Comparison of ENCODE assay signal across 32 cellular contexts in genomic region chr7:150390206-150390605, GRCh38. TPM values are rescaled to one million over a fixed set of nuclear protein-coding genes. Genes with fewer than 3 reads are reported as not detected.
A peak's percentile ranks its signal among the peaks of the same experiment; 100 is the strongest.
DNase-seq lines count a peak whose midpoint lies in the region; ATAC-seq, FAIRE-seq and TF ChIP-seq lines count a peak whose summit lies in the region.
"Had no signal": no experiment of that assay in that cellular context is flagged by ENCODE, and none has a peak within 500 bp of the region (broad histone marks: within the 10 kb centered on the region; RNA-seq: fewer than 3 reads in every experiment).

No MANE protein-coding gene starts in this region.

- H3K9me3 ChIP-seq in HepG2 (ENCODE audit: low read length) (no peaks in the 10 kb centered on the region), right lobe of liver (no peaks in the 10 kb centered on the region), RWPE2 (ENCODE audit: severe bottlenecking) (no peaks in the 10 kb centered on the region)
- H3K9me3 ChIP-seq: esophagus muscularis mucosa, lower lobe of right lung, SJSA1, upper lobe of right lung had no signal

- no peak for TF ChIP-seq RAD21 in HepG2 (CRISPR knock-in tag; IDR thresholded peaks at IDR 0.05)

- ATAC-seq in HepG2 (no peak), right lobe of liver (no peak), RWPE2 (ENCODE audit: low read depth) (peak; percentile 84), HG03139 (IDR thresholded peaks at IDR 0.05; ENCODE audit: unreplicated experiment) (no peak), left cardiac atrium (no peak), GM18873 (IDR thresholded peaks at IDR 0.05; ENCODE audit: low FRiP score, unreplicated experiment) (no peak)
- ATAC-seq: GM12878; lower lobe of right lung; naive thymus-derived CD8-positive, alpha-beta T cell; T-cell had no signal

- no peaks in the 10 kb centered on the region for H3K27me3 ChIP-seq in HepG2 (ENCODE audit: control insufficient read depth in 1 of 2, insufficient read depth in 2 of 2, low read length in 2 of 2)
- no peaks in the 10 kb centered on the region for H3K27me3 ChIP-seq in right lobe of liver
- H3K27me3 ChIP-seq in RWPE2 (ENCODE audit: insufficient read depth, poor library complexity, severe bottlenecking): no peaks in the 10 kb centered on the region
- H3K27me3 ChIP-seq: esophagus muscularis mucosa, SJSA1, upper lobe of right lung had no signal

- TF ChIP-seq POLR2A in HepG2 (IDR thresholded peaks at IDR 0.05; ENCODE audit: insufficient read depth in 1 of 2, low read depth in 2 of 2, low read length in 2 of 2) (no peak), right lobe of liver (IDR thresholded peaks at IDR 0.05) (no peak)

- H3K36me3 ChIP-seq in HepG2 (replicated peaks in 1 of 2; ENCODE audit: control insufficient read depth in 1 of 2, insufficient read depth in 2 of 2, low read length in 2 of 2) (peaks cover 0 to 3% of the 10 kb centered on the region in 2 experiments; a peak in 2 of 5 replicates), right lobe of liver (no peaks in the 10 kb centered on the region), RWPE2 (ENCODE audit: low read depth) (peaks cover 15% of the 10 kb centered on the region)
- H3K36me3 ChIP-seq: lower lobe of right lung, SJSA1 had no signal

- CTCF ChIA-PET in HepG2 (lab: Yijun Ruan, JAX; ENCODE audit: low intra/inter-chr PET ratio, low total read pairs): interaction anchor here (1.9 to 2.1 kb wide), 2 partner anchors 31 to 33 kb away, joined by 5 to 45 read pairs; no protein-coding TSS in a partner anchor

- in situ Hi-C loops in HepG2 (cut with HindIII; ENCODE audit: extremely low pct_ligation_motif_present, low pct_unique_long_range_greater_than_20kb): no loop called here

- BruUV-seq in HepG2 (replicated peaks; lab: Mats Ljungman, UMichigan): no TSS peak

- no peak for DNase-seq in HepG2 (ENCODE audit: low spot score)
- no peak for DNase-seq in right lobe of liver
- no peak for DNase-seq in RWPE2 (ENCODE audit: low spot score)
- peak; percentile 56 to 82 for DNase-seq in foreskin fibroblast
- DNase-seq in left cardiac atrium: no peak
- no peak for DNase-seq in NCI-H2171 (lab: John Stamatoyannopoulos, UW)
- DNase-seq: activated CD4-positive, CD25-positive, alpha-beta regulatory T cell; activated naive CD4-positive, alpha-beta T cell; activated naive CD8-positive, alpha-beta T cell treated with anti-CD3 and anti-CD28 coated beads, Interleukin-2, amount 50 U/mL, for 24 hours; CD4-positive, alpha-beta T cell; central memory CD4-positive, alpha-beta T cell; endodermal cell; H7; Karpas-422; lower lobe of right lung; NCI-H82; stimulated activated naive CD8-positive, alpha-beta T cell treated with anti-CD3 and anti-CD28 coated beads, Interleukin-15, Interleukin-2, amounts not matched to agents 100 U/mL and 50 U/mL, for 24 hours; T-cell had no signal

- no peak overlapping the region for H2AFZ ChIP-seq in HepG2 (ENCODE audit: low read length)

- H3K4me1 ChIP-seq in HepG2 (ENCODE audit: insufficient read depth, low read length) (peaks cover 42% of the 10 kb centered on the region), right lobe of liver (peaks cover 0 to 24% (median 9%) of the 10 kb centered on the region in 4 donors), RWPE2 (ENCODE audit: insufficient read depth, poor library complexity, severe bottlenecking) (no peaks in the 10 kb centered on the region)
- H3K4me1 ChIP-seq: SJSA1 had no signal

- no peak overlapping the region for H3K9ac ChIP-seq in HepG2 (ENCODE audit: insufficient read depth, low read depth, low read length)

- H3K79me2 ChIP-seq in HepG2 (ENCODE audit: insufficient read depth, low read length): peaks cover 2% of the 10 kb centered on the region

- no peak for TF ChIP-seq EP300 in HepG2 (IDR thresholded peaks at IDR 0.05; ENCODE audit: low read depth in 2 of 2, low read length in 2 of 2)
- no peak for TF ChIP-seq EP300 in HepG2 (CRISPR knock-in tag; IDR thresholded peaks at IDR 0.05; ENCODE audit: borderline replicate concordance)

- 91% methylated on average over 5 of the region's 7 CpGs for WGBS in HepG2 (ENCODE audit: low lambda C conversion rate)
- 100% methylated on average over 1 of the region's 7 CpGs for WGBS in right lobe of liver (ENCODE audit: insufficient coverage, low coverage, low lambda C conversion rate, missing lambda C conversion rate)

- no peak overlapping the region for H3K27ac ChIP-seq in HepG2 (ENCODE audit: extremely low read length, insufficient read depth, low read length)
- H3K27ac ChIP-seq in right lobe of liver: no peak overlapping the region
- no peak overlapping the region for H3K27ac ChIP-seq in RWPE2 (ENCODE audit: poor library complexity, severe bottlenecking)
- H3K27ac ChIP-seq: lower lobe of right lung, SJSA1, skin epidermis, upper lobe of right lung had no signal

- no peak overlapping the region for H3K4me2 ChIP-seq in HepG2 (ENCODE audit: low read depth, low read length)

- no peaks in the 10 kb centered on the region for H4K20me1 ChIP-seq in HepG2 (ENCODE audit: insufficient read depth, low read length)

- intact Hi-C loops in HepG2 (cut with micrococcal nuclease; ENCODE audit: unreplicated experiment): no loop called here
- intact Hi-C loops in right lobe of liver (cut with DNase I): no loop called here
- intact Hi-C loops in left cardiac atrium (cut with DNase I): no loop called here

- no peak overlapping the region for H3K4me3 ChIP-seq in HepG2 (replicated peaks in 1 of 3; ENCODE audit: insufficient read depth in 1 of 3, low read depth in 2 of 3, low read length in 3 of 3)
- no peak overlapping the region for H3K4me3 ChIP-seq in right lobe of liver
- no peak overlapping the region for H3K4me3 ChIP-seq in RWPE2 (ENCODE audit: severe bottlenecking)
- no peak overlapping the region for H3K4me3 ChIP-seq in foreskin fibroblast (ENCODE audit: low read depth in 1 of 2, low read length in 2 of 2)
- H3K4me3 ChIP-seq: esophagus muscularis mucosa, GM12878, lower lobe of right lung, SJSA1, skin epidermis, upper lobe of right lung had no signal

- TF ChIP-seq CTCF in HepG2 (CRISPR knock-in tag; IDR thresholded peaks at IDR 0.05): no peak
- no peak for TF ChIP-seq CTCF in right lobe of liver (IDR thresholded peaks at IDR 0.05)
- no peak for TF ChIP-seq CTCF in RWPE2 (IDR thresholded peaks at IDR 0.05; ENCODE audit: poor library complexity, severe bottlenecking)
- no peak for TF ChIP-seq CTCF in foreskin fibroblast (IDR thresholded peaks at IDR 0.05; ENCODE audit: low read depth, low read length)

- no peak for FAIRE-seq in HepG2 (lab: Jason Lieb, UNC)
- FAIRE-seq: A204.1, D721Med, frontal cortex, GM12878, TTC549 had no signal

- POLR2A ChIA-PET in HepG2 (lab: Yijun Ruan, JAX): interaction anchor here (1.9 to 8.7 kb wide), 3 partner anchors 12 to 50 kb away, joined by 9 to 181 read pairs (median 23); a partner anchor contains a TSS

RNA-seq across cellular contexts. Expression of gene ZNF775, which starts 11.1 kb away (rescaled TPM):
- total RNA-seq in HepG2 (2016; rRNA removed; fragmentation: Illumina TruSeq; extraction: Trizol): 3.1 and 4.5 TPM in 2 replicates
- total RNA-seq in HepG2 (2016; cell fraction: cytosol; rRNA removed; fragmentation: Illumina TruSeq; extraction: Trizol; ENCODE audit: low read depth): 0.71 TPM in 2 replicates
- total RNA-seq in HepG2 (2016; cell fraction: insoluble cytoplasmic fraction; rRNA removed; fragmentation: Illumina TruSeq; extraction: Trizol): 3.6 and 3.8 TPM in 2 replicates
- total RNA-seq in HepG2 (2016; cell fraction: membrane; rRNA removed; fragmentation: Illumina TruSeq; extraction: Trizol): 1.9 and 2.5 TPM in 2 replicates
- 1.8 and 3.2 TPM in 2 replicates for total RNA-seq in HepG2 (2016; cell fraction: nucleus; rRNA removed; fragmentation: Illumina TruSeq; extraction: Trizol)
- polyA plus RNA-seq in HepG2 (2011; rRNA removed): 3.2 and 3.8 TPM in 2 replicates
- polyA plus RNA-seq in HepG2 (2011; cell fraction: cytosol; rRNA removed): 2.6 and 4.5 TPM in 2 replicates
- polyA plus RNA-seq in HepG2 (2011; cell fraction: nucleus; rRNA removed): 5.8 and 5.9 TPM in 2 replicates
- polyA plus RNA-seq in HepG2 (2012): 2.1 and 3.1 TPM in 2 replicates
- 0.67 and 0.68 TPM in 2 replicates for polyA plus RNA-seq in HepG2 (2016; cell fraction: cytosol; fragmentation: Illumina TruSeq; extraction: Trizol; ENCODE audit: low read depth)
- 3.7 and 4.2 TPM in 2 replicates for polyA plus RNA-seq in HepG2 (2016; cell fraction: insoluble cytoplasmic fraction; fragmentation: Illumina TruSeq; extraction: Trizol; ENCODE audit: low read depth)
- 1.2 and 1.8 TPM in 2 replicates for polyA plus RNA-seq in HepG2 (2016; cell fraction: membrane; fragmentation: Illumina TruSeq; extraction: Trizol; ENCODE audit: low read depth)
- 5.2 and 9.1 TPM in 2 replicates for polyA plus RNA-seq in HepG2 (2016; cell fraction: nucleus; fragmentation: Illumina TruSeq; extraction: Trizol; ENCODE audit: insufficient read depth, low read depth)
- 0.37 and 3.7 TPM in 2 replicates for polyA minus RNA-seq in HepG2 (2011; rRNA and poly(A)+ RNA removed; ENCODE audit: low replicate concordance)
- polyA minus RNA-seq in HepG2 (2011; cell fraction: cytosol; rRNA and poly(A)+ RNA removed): 2.5 and 3.9 TPM in 2 replicates
- polyA minus RNA-seq in HepG2 (2011; cell fraction: nucleus; rRNA and poly(A)+ RNA removed): 1.8 and 2.4 TPM in 2 replicates
- 1 to 10 TPM in 3 of 6 experiments, under 1 TPM in 3; 0.44 to 1.6 (median 0.96) TPM for total RNA-seq in right lobe of liver
- 1 to 10 TPM; 3.8 to 4.2 TPM for total RNA-seq in left cardiac atrium

RNA-seq across cellular contexts. Expression of gene REPIN1, which starts 21.6 kb away (rescaled TPM):
- total RNA-seq in HepG2 (2016; rRNA removed; fragmentation: Illumina TruSeq; extraction: Trizol): 86.4 and 108 TPM in 2 replicates
- total RNA-seq in HepG2 (2016; cell fraction: cytosol; rRNA removed; fragmentation: Illumina TruSeq; extraction: Trizol; ENCODE audit: low read depth): 34.3 and 36.1 TPM in 2 replicates
- total RNA-seq in HepG2 (2016; cell fraction: insoluble cytoplasmic fraction; rRNA removed; fragmentation: Illumina TruSeq; extraction: Trizol): 77.5 and 106 TPM in 2 replicates
- total RNA-seq in HepG2 (2016; cell fraction: membrane; rRNA removed; fragmentation: Illumina TruSeq; extraction: Trizol): 112 and 119 TPM in 2 replicates
- total RNA-seq in HepG2 (2016; cell fraction: nucleus; rRNA removed; fragmentation: Illumina TruSeq; extraction: Trizol): 81.1 and 91.5 TPM in 2 replicates
- polyA plus RNA-seq in HepG2 (2011; rRNA removed): 69.9 and 87.9 TPM in 2 replicates
- polyA plus RNA-seq in HepG2 (2011; cell fraction: cytosol; rRNA removed): 58.9 and 82.1 TPM in 2 replicates
- 189 and 195 TPM in 2 replicates for polyA plus RNA-seq in HepG2 (2011; cell fraction: nucleus; rRNA removed)
- 52.5 and 64.7 TPM in 2 replicates for polyA plus RNA-seq in HepG2 (2012)
- 22.0 and 24.7 TPM in 2 replicates for polyA plus RNA-seq in HepG2 (2016; cell fraction: cytosol; fragmentation: Illumina TruSeq; extraction: Trizol; ENCODE audit: low read depth)
- polyA plus RNA-seq in HepG2 (2016; cell fraction: insoluble cytoplasmic fraction; fragmentation: Illumina TruSeq; extraction: Trizol; ENCODE audit: low read depth): 82.2 and 105 TPM in 2 replicates
- polyA plus RNA-seq in HepG2 (2016; cell fraction: membrane; fragmentation: Illumina TruSeq; extraction: Trizol; ENCODE audit: low read depth): 77.8 and 77.9 TPM in 2 replicates
- 138 and 155 TPM in 2 replicates for polyA plus RNA-seq in HepG2 (2016; cell fraction: nucleus; fragmentation: Illumina TruSeq; extraction: Trizol; ENCODE audit: insufficient read depth, low read depth)
- 81.7 and 98.0 TPM in 2 replicates for polyA minus RNA-seq in HepG2 (2011; rRNA and poly(A)+ RNA removed; ENCODE audit: low replicate concordance)
- 35.3 and 35.6 TPM in 2 replicates for polyA minus RNA-seq in HepG2 (2011; cell fraction: cytosol; rRNA and poly(A)+ RNA removed)
- polyA minus RNA-seq in HepG2 (2011; cell fraction: nucleus; rRNA and poly(A)+ RNA removed): 50.5 and 54.6 TPM in 2 replicates
- total RNA-seq in right lobe of liver: 100 to 1,000 TPM in 2 of 6 experiments, 10 to 100 TPM in 4; 56.2 to 133 (median 73.5) TPM
- 100 to 1,000 TPM; 100 to 108 TPM for total RNA-seq in left cardiac atrium

RNA-seq across cellular contexts. Expression of gene RARRES2, which starts 48.8 kb away (rescaled TPM):
- total RNA-seq in HepG2 (2016; rRNA removed; fragmentation: Illumina TruSeq; extraction: Trizol) (94.6 and 172 TPM in 2 replicates), right lobe of liver (100 to 1,000 TPM; 552 to 948 (median 788) TPM), left cardiac atrium (100 to 1,000 TPM in 1 of 2 donors, 10 to 100 TPM in 1; 86.4 to 178 TPM)
- total RNA-seq in HepG2 (2016; cell fraction: cytosol; rRNA removed; fragmentation: Illumina TruSeq; extraction: Trizol; ENCODE audit: low read depth): 63.6 and 75.7 TPM in 2 replicates
- 93.3 and 178 TPM in 2 replicates for total RNA-seq in HepG2 (2016; cell fraction: insoluble cytoplasmic fraction; rRNA removed; fragmentation: Illumina TruSeq; extraction: Trizol)
- 68.9 and 86.6 TPM in 2 replicates for total RNA-seq in HepG2 (2016; cell fraction: membrane; rRNA removed; fragmentation: Illumina TruSeq; extraction: Trizol)
- total RNA-seq in HepG2 (2016; cell fraction: nucleus; rRNA removed; fragmentation: Illumina TruSeq; extraction: Trizol): 126 and 156 TPM in 2 replicates
- 134 and 157 TPM in 2 replicates for polyA plus RNA-seq in HepG2 (2011; rRNA removed)
- 197 and 233 TPM in 2 replicates for polyA plus RNA-seq in HepG2 (2011; cell fraction: cytosol; rRNA removed)
- 164 and 202 TPM in 2 replicates for polyA plus RNA-seq in HepG2 (2011; cell fraction: nucleus; rRNA removed)
- 37.9 and 77.4 TPM in 2 replicates for polyA plus RNA-seq in HepG2 (2012)
- polyA plus RNA-seq in HepG2 (2016; cell fraction: cytosol; fragmentation: Illumina TruSeq; extraction: Trizol; ENCODE audit: low read depth): 96.7 and 115 TPM in 2 replicates
- 134 and 138 TPM in 2 replicates for polyA plus RNA-seq in HepG2 (2016; cell fraction: insoluble cytoplasmic fraction; fragmentation: Illumina TruSeq; extraction: Trizol; ENCODE audit: low read depth)
- 82.1 and 99.5 TPM in 2 replicates for polyA plus RNA-seq in HepG2 (2016; cell fraction: membrane; fragmentation: Illumina TruSeq; extraction: Trizol; ENCODE audit: low read depth)
- polyA plus RNA-seq in HepG2 (2016; cell fraction: nucleus; fragmentation: Illumina TruSeq; extraction: Trizol; ENCODE audit: insufficient read depth, low read depth): 420 and 455 TPM in 2 replicates
- polyA minus RNA-seq in HepG2 (2011; rRNA and poly(A)+ RNA removed; ENCODE audit: low replicate concordance): 22.1 TPM in 1 of 2 replicates, not detected in the other
- polyA minus RNA-seq in HepG2 (2011; cell fraction: cytosol; rRNA and poly(A)+ RNA removed): 17.4 and 20.0 TPM in 2 replicates
- polyA minus RNA-seq in HepG2 (2011; cell fraction: nucleus; rRNA and poly(A)+ RNA removed): 6.1 and 7.3 TPM in 2 replicates
- total RNA-seq: CD4-positive, alpha-beta T cell; mononuclear cell; NCI-H460; SJSA1 had no signal
- polyA plus RNA-seq: naive thymus-derived CD8-positive, alpha-beta T cell had no signal

Comparison
In these comparisons a context has a peak if more than half of its experiments do, and no peak if none do; other contexts are left out.
1. DNase-seq: peak in foreskin fibroblast (2 of 2); none in HepG2 (single experiment), right lobe of liver (0 of 3), RWPE2 (single experiment), left cardiac atrium (single experiment) and NCI-H2171 (single experiment).